ENCODE assay signal across 26 cellular contexts in genomic region chr10:31583358-31583757, GRCh38.
DNase-seq lines count a peak whose midpoint lies in the region; ATAC-seq, FAIRE-seq and TF ChIP-seq lines count a peak whose summit lies in the region.
"Had no signal": no experiment of that assay in that cellular context is flagged by ENCODE, and none has a peak within 500 bp of the region (broad histone marks: within the 10 kb centered on the region; RNA-seq: fewer than 3 reads in every experiment).

No MANE protein-coding gene starts in this region.

- H3K36me3 ChIP-seq in right atrium auricular region, result no peaks in the 10 kb centered on the region
- H3K36me3 ChIP-seq in trophoblast cell (ENCODE audit: control insufficient read depth in 1 of 2, insufficient read depth in 2 of 2, low read length in 2 of 2), result no peaks in the 10 kb centered on the region
- no peaks in the 10 kb centered on the region for H3K36me3 ChIP-seq in breast epithelium
- H3K36me3 ChIP-seq: sigmoid colon, upper lobe of left lung had no signal

- H2BK5ac ChIP-seq in trophoblast cell (ENCODE audit: low read depth, low read length, poor library complexity), result no peak overlapping the region

- no peaks in the 10 kb centered on the region for H3K9me3 ChIP-seq in A549
- no peaks in the 10 kb centered on the region for H3K9me3 ChIP-seq in right atrium auricular region
- peaks cover 2% of the 10 kb centered on the region for H3K9me3 ChIP-seq in trophoblast cell (ENCODE audit: insufficient read depth, low read depth, low read length)
- no peaks in the 10 kb centered on the region for H3K9me3 ChIP-seq in breast epithelium
- H3K9me3 ChIP-seq: sigmoid colon, SK-N-SH, upper lobe of left lung had no signal

- H3K4me3 ChIP-seq in A549 (no peak overlapping the region), right atrium auricular region (no peak overlapping the region), trophoblast cell (ENCODE audit: low read depth, low read length) (no peak overlapping the region), breast epithelium (no peak overlapping the region)
- H3K4me3 ChIP-seq: mucosa of descending colon, sigmoid colon, upper lobe of left lung had no signal

- no peak for TF ChIP-seq RAD21 in A549 (conservative IDR thresholded peaks at IDR 0.05 in 1 of 2, IDR thresholded peaks at IDR 0.05 in 1 of 2)

- H3K4me2 ChIP-seq in A549, result peak overlapping the region; percentile 54; the same call in 2 of the 3 replicates
- H3K4me2 ChIP-seq in trophoblast cell (ENCODE audit: low read length), result no peak overlapping the region

- H3K27me3 Mint-ChIP-seq in dendritic cell treated with granulocyte-macrophage colony-stimulating factor and Interleukin-4, amounts not matched to agents 40 ng/mL and 50 ng/mL, for 4 days, result no peaks in the 10 kb centered on the region

- POLR2A ChIA-PET in A549 (lab: Yijun Ruan, JAX), result interaction anchor here (1.1 kb wide), 1 partner anchor 552 kb away, joined by 3 read pairs; the partner anchor contains the start of gene ZNF438

- H3K27me3 ChIP-seq in right atrium auricular region (no peaks in the 10 kb centered on the region), trophoblast cell (ENCODE audit: insufficient read depth, low read length) (no peaks in the 10 kb centered on the region), breast epithelium (no peaks in the 10 kb centered on the region)
- H3K27me3 ChIP-seq: sigmoid colon, upper lobe of left lung had no signal

- WGBS in A549 (ENCODE audit: missing lambda C conversion rate), result 72% methylated on average over 8 of the region's 8 CpGs
- whole genome bisulfite sequencing in trophoblast cell (ENCODE audit: extremely low coverage, insufficient coverage, insufficient read length), result no CpG with 5 or more reads among the region's 8 CpGs

- no peak overlapping the region for H2AFZ ChIP-seq in trophoblast cell (ENCODE audit: insufficient read depth, low read length, poor library complexity)

- no peak overlapping the region for H2BK120ac ChIP-seq in trophoblast cell (ENCODE audit: insufficient read depth, low read length, poor library complexity)

- intact Hi-C loops in dendritic cell treated with granulocyte-macrophage colony-stimulating factor and Interleukin-4, amounts not matched to agents 40 ng/mL and 50 ng/mL, for 4 days (cut with micrococcal nuclease), result loop anchor here (5.0 kb wide), 1 partner anchor 114 kb away; no protein-coding TSS in a partner anchor
- intact Hi-C loops in breast epithelium (cut with DNase I; ENCODE audit: low total_unique reads), result no loop called here

- H3K9ac ChIP-seq in trophoblast cell (ENCODE audit: low read length), result no peak overlapping the region
- H3K9ac ChIP-seq: SK-N-SH had no signal

- TF ChIP-seq EP300 in A549 (IDR thresholded peaks at IDR 0.05), result no peak

- TF ChIP-seq CTCF in A549 (IDR thresholded peaks at IDR 0.05), result no peak
- no peak for TF ChIP-seq CTCF in right atrium auricular region (IDR thresholded peaks at IDR 0.05)
- TF ChIP-seq CTCF in breast epithelium (IDR thresholded peaks at IDR 0.05), result no peak

- H3K14ac ChIP-seq in trophoblast cell (ENCODE audit: low read length), result no peak overlapping the region

- H3K23ac ChIP-seq in trophoblast cell (ENCODE audit: low read length), result no peak overlapping the region

- H3K27ac Mint-ChIP-seq in dendritic cell treated with granulocyte-macrophage colony-stimulating factor and Interleukin-4, amounts not matched to agents 40 ng/mL and 50 ng/mL, for 4 days, result peak overlapping the region; percentile 87
- H3K27ac Mint-ChIP-seq: activated B cell treated with CpG ODN at 0.5 μM for 24 hours; activated naive CD8-positive, alpha-beta T cell treated with anti-CD3 and anti-CD28 coated beads for 36 hours; activated T-helper 1 cell treated with anti-CD3 and anti-CD28 coated beads, Interleukin-12 subunit alpha, Interleukin-12 subunit beta, Interleukin-2, Interleukin-4 antibody, amounts not matched to agents 30 ng/mL and 10 ng/mL and 1 ng/mL, durations not matched to agents 14 hours and 24 hours and 36 hours; H9; IgD-negative memory B cell had no signal

- no peak overlapping the region for H2AK5ac ChIP-seq in trophoblast cell (ENCODE audit: low read length)

- H2BK12ac ChIP-seq in trophoblast cell (ENCODE audit: low read length), result peak overlapping the region; percentile 41

- no peak overlapping the region for H3K18ac ChIP-seq in trophoblast cell (ENCODE audit: low read length)

- H3K4me1 Mint-ChIP-seq in dendritic cell treated with granulocyte-macrophage colony-stimulating factor and Interleukin-4, amounts not matched to agents 40 ng/mL and 50 ng/mL, for 4 days (ENCODE audit: low read depth), result peaks cover 79% of the 10 kb centered on the region

- H3K79me1 ChIP-seq in trophoblast cell (ENCODE audit: low read length), result peaks cover 6% of the 10 kb centered on the region

- H4K91ac ChIP-seq in trophoblast cell (ENCODE audit: low read depth, low read length), result peak overlapping the region; percentile 20

- no peak; a peak in 1 of 6 replicates for ATAC-seq in A549
- ATAC-seq in GM18520 (IDR thresholded peaks at IDR 0.05; ENCODE audit: unreplicated experiment), result no peak

- H3K4me3 Mint-ChIP-seq in dendritic cell treated with granulocyte-macrophage colony-stimulating factor and Interleukin-4, amounts not matched to agents 40 ng/mL and 50 ng/mL, for 4 days, result no peak overlapping the region
- H3K4me3 Mint-ChIP-seq: activated B cell treated with CpG ODN at 0.5 μM for 24 hours; activated naive CD8-positive, alpha-beta T cell treated with anti-CD3 and anti-CD28 coated beads for 36 hours; activated T-helper 1 cell treated with anti-CD3 and anti-CD28 coated beads, Interleukin-12 subunit alpha, Interleukin-12 subunit beta, Interleukin-2, Interleukin-4 antibody, amounts not matched to agents 30 ng/mL and 10 ng/mL and 1 ng/mL, durations not matched to agents 14 hours and 24 hours and 36 hours; H9; IgD-negative memory B cell had no signal

- no peak for TF ChIP-seq POLR2A in A549 (IDR thresholded peaks at IDR 0.05; ENCODE audit: low read length)
- no peak for TF ChIP-seq POLR2A in breast epithelium (IDR thresholded peaks at IDR 0.05)

- H3K27ac ChIP-seq in A549 (peak overlapping the region; percentile 8 to 65; a peak in 3 of 6 replicates), right atrium auricular region (peak overlapping the region; percentile 7 to 32), trophoblast cell (ENCODE audit: low read depth, low read length) (no peak overlapping the region), breast epithelium (peak overlapping the region in 1 of 2 donors; percentile 38)

- H3K4ac ChIP-seq in trophoblast cell (ENCODE audit: low read depth, low read length), result no peak overlapping the region

- no peak for DNase-seq in A549 (ENCODE audit: low read depth in 1 of 2, low spot score in 1 of 2)
- no peak for DNase-seq in right atrium auricular region (ENCODE audit: low spot score)
- no peak for DNase-seq in trophoblast cell
- DNase-seq in NCI-H524 treated with DMSO at 0.1 percent for 48 hours (lab: John Stamatoyannopoulos, UW), result no peak
- no peak for DNase-seq in breast epithelium (ENCODE audit: low spot score in 2 of 2)
- DNase-seq in NCI-H1417 (lab: John Stamatoyannopoulos, UW), result no peak
- DNase-seq: activated B cell treated with CpG ODN at 0.5 μM for 24 hours; activated naive CD8-positive, alpha-beta T cell treated with anti-CD3 and anti-CD28 coated beads for 36 hours; C1 segment of cervical spinal cord; H9; kidney glomerular epithelial cell; mucosa of descending colon; NCI-H774; occipital lobe; sigmoid colon; stimulated activated naive CD4-positive, alpha-beta T cell treated with Interleukin-2 at 50 U/mL for 16 hours had no signal

- H3K9me3 Mint-ChIP-seq in dendritic cell treated with granulocyte-macrophage colony-stimulating factor and Interleukin-4, amounts not matched to agents 40 ng/mL and 50 ng/mL, for 4 days, result peaks cover 4% of the 10 kb centered on the region
- H3K9me3 Mint-ChIP-seq: activated naive CD8-positive, alpha-beta T cell treated with anti-CD3 and anti-CD28 coated beads for 36 hours; activated T-helper 1 cell treated with anti-CD3 and anti-CD28 coated beads, Interleukin-12 subunit alpha, Interleukin-12 subunit beta, Interleukin-2, Interleukin-4 antibody, amounts not matched to agents 30 ng/mL and 10 ng/mL and 1 ng/mL, durations not matched to agents 14 hours and 24 hours and 36 hours; IgD-negative memory B cell had no signal

- no peak overlapping the region for H4K8ac ChIP-seq in trophoblast cell (ENCODE audit: low read depth, low read length)

- H3K79me2 ChIP-seq in trophoblast cell (ENCODE audit: control insufficient read depth, insufficient read depth, low read length, poor library complexity), result no peaks in the 10 kb centered on the region

- no peak for FAIRE-seq in A549 (lab: Jason Lieb, UNC)
- FAIRE-seq: A204.1, endometrium, G401.6, GM19239 had no signal

- CTCF ChIA-PET in A549 (lab: Yijun Ruan, JAX), result interaction anchor here (1.0 to 1.4 kb wide), 2 partner anchors 15 to 23 kb away, joined by 3 to 4 read pairs; no protein-coding TSS in a partner anchor

- peaks cover 14% of the 10 kb centered on the region for H3K4me1 ChIP-seq in A549
- H3K4me1 ChIP-seq in right atrium auricular region, result peaks cover 0 to 39% of the 10 kb centered on the region in 2 donors
- peaks cover 26 to 27% of the 10 kb centered on the region in 2 experiments for H3K4me1 ChIP-seq in trophoblast cell (ENCODE audit: control insufficient read depth in 1 of 2, insufficient read depth in 2 of 2, low read length in 2 of 2)
- H3K4me1 ChIP-seq in breast epithelium, result no peaks in the 10 kb centered on the region

- no peaks in the 10 kb centered on the region for H3K36me3 Mint-ChIP-seq in dendritic cell treated with granulocyte-macrophage colony-stimulating factor and Interleukin-4, amounts not matched to agents 40 ng/mL and 50 ng/mL, for 4 days (ENCODE audit: low read depth)
- H3K36me3 Mint-ChIP-seq: activated naive CD8-positive, alpha-beta T cell treated with anti-CD3 and anti-CD28 coated beads for 36 hours had no signal

- H4K12ac ChIP-seq in trophoblast cell (ENCODE audit: low read depth, low read length), result no peak overlapping the region

TF ChIP-seq in A549, 52 proteins besides CTCF, POLR2A, EP300 and RAD21:
- no peak for TF ChIP-seq CBX2 (IDR thresholded peaks at IDR 0.05; ENCODE audit: borderline replicate concordance, low read depth)
- no peak for TF ChIP-seq NPAS2 (CRISPR knock-in tag; IDR thresholded peaks at IDR 0.05; ENCODE audit: borderline replicate concordance)
- TF ChIP-seq RFX5 (IDR thresholded peaks at IDR 0.05), result no peak
- TF ChIP-seq CHD2 (IDR thresholded peaks at IDR 0.05; ENCODE audit: low read length, partially characterized antibody), result no peak
- TF ChIP-seq FOXS1 (CRISPR knock-in tag; IDR thresholded peaks at IDR 0.05), result no peak
- TF ChIP-seq HOXA7 (CRISPR knock-in tag; IDR thresholded peaks at IDR 0.05), result no peak
- TF ChIP-seq FOSB (CRISPR knock-in tag; IDR thresholded peaks at IDR 0.05), result no peak
- no peak for TF ChIP-seq RNF2 (IDR thresholded peaks at IDR 0.05; ENCODE audit: borderline replicate concordance, low read depth)
- TF ChIP-seq JUNB (IDR thresholded peaks at IDR 0.05), result no peak
TF ChIP-seq in A549: peak in this region for 0.
